15 cellular contexts compared by ENCODE assay signal in genomic region chr1:197841828-197842573, GRCh38.
DNase-seq lines count a peak whose midpoint lies in the region; TF ChIP-seq lines count a peak whose summit lies in the region.
"Had no signal": no experiment of that assay in that cellular context is flagged by ENCODE, and none has a peak within 500 bp of the region (broad histone marks: within the 10 kb centered on the region; RNA-seq: fewer than 3 reads in every experiment).

No MANE protein-coding gene starts in this region.

- H3K9me3 Mint-ChIP-seq in neural progenitor cell: no peaks in the 10 kb centered on the region
- H3K9me3 Mint-ChIP-seq: effector memory CD8-positive, alpha-beta T cell; stimulated activated naive CD8-positive, alpha-beta T cell treated with anti-CD3 and anti-CD28 coated beads, Interleukin-15, Interleukin-2, amounts not matched to agents 100 ng/mL and 50 ng/mL, for 24 hours had no signal

- peak overlapping the region; percentile 53 for H2AFZ ChIP-seq in neural progenitor cell (replicated peaks)

- H3K4me3 Mint-ChIP-seq in neural progenitor cell: no peak overlapping the region
- H3K4me3 Mint-ChIP-seq: effector memory CD8-positive, alpha-beta T cell; stimulated activated naive CD8-positive, alpha-beta T cell treated with anti-CD3 and anti-CD28 coated beads, Interleukin-15, Interleukin-2, amounts not matched to agents 100 ng/mL and 50 ng/mL, for 24 hours had no signal

- no peaks in the 10 kb centered on the region for H3K4me1 Mint-ChIP-seq in neural progenitor cell

- DNase-seq in EH (ENCODE audit: low read depth) (peak; percentile 65), NOMO-1 (lab: John Stamatoyannopoulos, UW; ENCODE audit: unreplicated experiment in 2 of 2) (peak; percentile 37 to 80), epithelial cell of esophagus (ENCODE audit: low read depth) (peak; percentile 33), neural progenitor cell (ENCODE audit: low spot score) (no peak), HuH-7.5 (ENCODE audit: low spot score) (no peak), NCI-H187 (lab: John Stamatoyannopoulos, UW) (no peak)
- no peak for DNase-seq in stimulated activated CD4-positive, alpha-beta T cell treated with anti-CD3 and anti-CD28 coated beads, Interleukin-4, amount 100 ng/mL, for 4 hours
- DNase-seq in stimulated activated CD4-positive, alpha-beta T cell treated with anti-CD3 and anti-CD28 coated beads, Interleukin-1b, Interleukin-23, amount 100 ng/mL, for 48 hours: no peak
- DNase-seq: activated T-cell treated with anti-CD3 and anti-CD28 coated beads for 4 hours; effector memory CD8-positive, alpha-beta T cell; psoas muscle; SHP77 treated with DMSO at 0.1 percent for 48 hours; stimulated activated CD4-positive, alpha-beta T cell treated with anti-CD3 and anti-CD28 coated beads, Interleukin-2, amount 100 ng/mL, for 48 hours; WERI-Rb-1 had no signal

- no peaks in the 10 kb centered on the region for H3K79me2 ChIP-seq in neural progenitor cell (ENCODE audit: low read depth)

- H3K27ac Mint-ChIP-seq in neural progenitor cell: no peak overlapping the region
- H3K27ac Mint-ChIP-seq: effector memory CD8-positive, alpha-beta T cell; stimulated activated naive CD8-positive, alpha-beta T cell treated with anti-CD3 and anti-CD28 coated beads, Interleukin-15, Interleukin-2, amounts not matched to agents 100 ng/mL and 50 ng/mL, for 24 hours had no signal

- H3K9me3 ChIP-seq in neural progenitor cell (ENCODE audit: low read depth): no peaks in the 10 kb centered on the region
- H3K9me3 ChIP-seq: psoas muscle had no signal

- H3K27me3 ChIP-seq in neural progenitor cell: no peaks in the 10 kb centered on the region

- no peak overlapping the region for H3K4me3 ChIP-seq in epithelial cell of esophagus (ENCODE audit: low read length)
- no peak overlapping the region for H3K4me3 ChIP-seq in neural progenitor cell
- H3K4me3 ChIP-seq: psoas muscle had no signal

- no peaks in the 10 kb centered on the region for H3F3A ChIP-seq in neural progenitor cell (ENCODE audit: low read depth)

- no peaks in the 10 kb centered on the region for H3K36me3 Mint-ChIP-seq in neural progenitor cell

- no peaks in the 10 kb centered on the region for H3K27me3 Mint-ChIP-seq in neural progenitor cell (ENCODE audit: insufficient read depth, low read depth)
- H3K27me3 Mint-ChIP-seq: stimulated activated naive CD8-positive, alpha-beta T cell treated with anti-CD3 and anti-CD28 coated beads, Interleukin-15, Interleukin-2, amounts not matched to agents 100 ng/mL and 50 ng/mL, for 24 hours had no signal

- H3K4me1 ChIP-seq in neural progenitor cell: no peaks in the 10 kb centered on the region
- H3K4me1 ChIP-seq: psoas muscle had no signal

- no peak overlapping the region for H3K9ac ChIP-seq in neural progenitor cell

- TF ChIP-seq CTCF in epithelial cell of esophagus (IDR thresholded peaks at IDR 0.05; ENCODE audit: insufficient read depth, low read depth, low read length, missing control alignments) (no peak), neural progenitor cell (IDR thresholded peaks at IDR 0.05) (no peak)

- no peak overlapping the region for H3K27ac ChIP-seq in neural progenitor cell
- H3K27ac ChIP-seq: psoas muscle, WERI-Rb-1 had no signal

- H3K36me3 ChIP-seq in neural progenitor cell: no peaks in the 10 kb centered on the region
- H3K36me3 ChIP-seq: WERI-Rb-1 had no signal

- no peak overlapping the region for H3K4me2 ChIP-seq in neural progenitor cell

- no peaks in the 10 kb centered on the region for H4K20me1 ChIP-seq in neural progenitor cell (ENCODE audit: low read depth)

Comparison
In these comparisons a context has a peak if more than half of its experiments do, and no peak if none do; other contexts are left out.
1. DNase-seq: peak in EH (single experiment), NOMO-1 (2 of 2) and epithelial cell of esophagus (single experiment); none in neural progenitor cell (single experiment), stimulated activated CD4-positive, alpha-beta T cell treated with anti-CD3 and anti-CD28 coated beads, Interleukin-4, amount 100 ng/mL, for 4 hours (0 of 2), HuH-7.5 (single experiment), stimulated activated CD4-positive, alpha-beta T cell treated with anti-CD3 and anti-CD28 coated beads, Interleukin-1b, Interleukin-23, amount 100 ng/mL, for 48 hours (single experiment) and NCI-H187 (0 of 2).